Comparison of ENCODE assay signal across 35 cellular contexts in the genomic region with DNA sequence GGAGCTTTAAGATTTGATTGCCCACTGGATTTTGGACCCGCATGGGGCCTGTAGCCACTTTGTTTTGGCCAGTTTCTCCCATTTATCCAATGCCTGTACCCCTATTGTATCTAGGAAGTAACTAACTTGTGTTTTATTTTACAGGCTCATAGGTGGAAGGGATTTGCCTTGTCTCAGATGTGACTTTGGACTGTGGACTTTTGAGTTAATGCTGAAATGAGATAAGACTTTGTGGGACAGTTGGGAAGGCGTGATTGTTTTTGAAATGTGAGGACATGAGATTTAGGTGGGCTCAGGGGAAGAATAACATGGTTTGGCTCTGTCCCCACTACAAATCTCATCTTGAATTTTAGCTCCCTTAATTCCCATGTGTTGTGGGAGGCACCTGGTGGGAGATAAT.
"Had no signal": no experiment of that assay in that cellular context is flagged by ENCODE, and none has a peak within 500 bp of the region (broad histone marks: within the 10 kb centered on the region; RNA-seq: fewer than 3 reads in every experiment).

No MANE protein-coding gene starts in this region.

- H3K27ac Mint-ChIP-seq: activated B cell treated with CpG ODN at 0.5 μM for 24 hours; activated CD4-positive, alpha-beta memory T cell treated with anti-CD3 and anti-CD28 coated beads, Interleukin-2, amount 10 ng/mL, durations not matched to agents 7 days and 5 days; activated CD4-positive, alpha-beta T cell treated with anti-CD3 and anti-CD28 coated beads, Interleukin-2, amount 10 ng/mL, durations not matched to agents 24 days and 14 days; activated CD8-positive, alpha-beta memory T cell treated with anti-CD3 and anti-CD28 coated beads, Interleukin-2, amount 10 ng/mL, durations not matched to agents 7 days and 5 days; activated CD8-positive, alpha-beta T cell treated with anti-CD3 and anti-CD28 coated beads, Interleukin-2, amount 10 ng/mL, durations not matched to agents 7 days and 5 days; activated naive CD4-positive, alpha-beta T cell treated with anti-CD3 and anti-CD28 coated beads, Interleukin-2, amount 10 ng/mL, durations not matched to agents 7 days and 5 days; activated naive CD4-positive, alpha-beta T cell treated with anti-CD3 and anti-CD28 coated beads, Interleukin-2, amount 50 U/mL, for 24 hours; activated naive CD8-positive, alpha-beta T cell; activated naive CD8-positive, alpha-beta T cell treated with anti-CD3 and anti-CD28 coated beads, Interleukin-2, amount 10 ng/mL, durations not matched to agents 7 days and 5 days; activated naive CD8-positive, alpha-beta T cell treated with anti-CD3 and anti-CD28 coated beads, Interleukin-2, amount 50 U/mL, for 24 hours; activated T-cell treated with anti-CD3 and anti-CD28 coated beads, Interleukin-2, amount 50 U/mL, for 24 hours; activated T-helper 2 cell treated with anti-CD3 and anti-CD28 coated beads, Interferon-gamma antibody, Interleukin-2, Interleukin-4, amounts not matched to agents 10 μg/mL and 5 μg/mL and 100 μg/mL, durations not matched to agents 14 hours and 24 hours and 36 hours; brain; T-helper 1 cell treated with Interleukin-12 subunit alpha and Interleukin-12 subunit beta and Interleukin-4 antibody, amounts not matched to agents 30 μg/mL and 1 μg/mL, for 36 hours; T-helper 2 cell treated with Interferon-gamma antibody and Interleukin-4, amounts not matched to agents 5 μg/mL and 100 μg/mL, for 36 hours had no signal

- H3K4me3 Mint-ChIP-seq: activated B cell treated with CpG ODN at 0.5 μM for 24 hours; activated CD4-positive, alpha-beta memory T cell treated with anti-CD3 and anti-CD28 coated beads, Interleukin-2, amount 10 ng/mL, durations not matched to agents 7 days and 5 days; activated CD4-positive, alpha-beta T cell treated with anti-CD3 and anti-CD28 coated beads, Interleukin-2, amount 10 ng/mL, durations not matched to agents 24 days and 14 days; activated CD8-positive, alpha-beta memory T cell treated with anti-CD3 and anti-CD28 coated beads, Interleukin-2, amount 10 ng/mL, durations not matched to agents 7 days and 5 days; activated CD8-positive, alpha-beta T cell treated with anti-CD3 and anti-CD28 coated beads, Interleukin-2, amount 10 ng/mL, durations not matched to agents 7 days and 5 days; activated naive CD4-positive, alpha-beta T cell treated with anti-CD3 and anti-CD28 coated beads, Interleukin-2, amount 10 ng/mL, durations not matched to agents 7 days and 5 days; activated naive CD4-positive, alpha-beta T cell treated with anti-CD3 and anti-CD28 coated beads, Interleukin-2, amount 50 U/mL, for 24 hours; activated naive CD8-positive, alpha-beta T cell; activated naive CD8-positive, alpha-beta T cell treated with anti-CD3 and anti-CD28 coated beads, Interleukin-2, amount 10 ng/mL, durations not matched to agents 7 days and 5 days; activated naive CD8-positive, alpha-beta T cell treated with anti-CD3 and anti-CD28 coated beads, Interleukin-2, amount 50 U/mL, for 24 hours; activated T-cell treated with anti-CD3 and anti-CD28 coated beads, Interleukin-2, amount 50 U/mL, for 24 hours; brain; central memory CD8-positive, alpha-beta T cell; T-helper 1 cell treated with Interleukin-12 subunit alpha and Interleukin-12 subunit beta and Interleukin-4 antibody, amounts not matched to agents 30 μg/mL and 1 μg/mL, for 36 hours; T-helper 2 cell treated with Interferon-gamma antibody and Interleukin-4, amounts not matched to agents 5 μg/mL and 100 μg/mL, for 36 hours had no signal

- DNase-seq: activated B cell treated with CpG ODN at 0.5 μM for 24 hours; activated CD4-positive, alpha-beta memory T cell treated with anti-CD3 and anti-CD28 coated beads, Interleukin-2, amount 10 ng/mL, durations not matched to agents 7 days and 5 days; activated CD4-positive, alpha-beta T cell treated with anti-CD3 and anti-CD28 coated beads for 4 hours; activated CD4-positive, alpha-beta T cell treated with anti-CD3 and anti-CD28 coated beads, Interleukin-2, amount 10 ng/mL, durations not matched to agents 24 days and 14 days; activated CD4-positive, alpha-beta T cell treated with anti-CD3 and anti-CD28 coated beads, Interleukin-2, amount 50 U/mL, for 48 hours; activated CD4-positive, CD25-positive, alpha-beta regulatory T cell treated with anti-CD3 and anti-CD28 coated beads, Interleukin-2, amount 50 U/mL, for 72 hours; activated CD8-positive, alpha-beta memory T cell treated with anti-CD3 and anti-CD28 coated beads for 24 hours; activated CD8-positive, alpha-beta memory T cell treated with anti-CD3 and anti-CD28 coated beads, Interleukin-2, amount 10 ng/mL, durations not matched to agents 7 days and 5 days; activated CD8-positive, alpha-beta memory T cell treated with anti-CD3 and anti-CD28 coated beads, Interleukin-2, amount 50 U/mL, for 48 hours; activated CD8-positive, alpha-beta T cell treated with anti-CD3 and anti-CD28 coated beads, Interleukin-2, amount 10 ng/mL, durations not matched to agents 7 days and 5 days; activated effector memory CD4-positive, alpha-beta T cell treated with Interleukin-2 at 50 U/mL for 16 hours; activated gamma-delta T cell; activated naive CD4-positive, alpha-beta T cell treated with anti-CD3 and anti-CD28 coated beads, Interleukin-2, amount 10 ng/mL, durations not matched to agents 7 days and 5 days; activated naive CD4-positive, alpha-beta T cell treated with Interleukin-2 at 50 U/mL for 16 hours; activated naive CD8-positive, alpha-beta T cell treated with anti-CD3 and anti-CD28 coated beads, Interleukin-2, amount 10 ng/mL, durations not matched to agents 7 days and 5 days; activated naive CD8-positive, alpha-beta T cell treated with anti-CD3 and anti-CD28 coated beads, Interleukin-2, amount 50 U/mL, for 24 hours; activated T-cell treated with anti-CD3 and anti-CD28 coated beads, Interleukin-2, amount 50 U/mL, for 24 hours; activated T-cell treated with anti-CD3 and anti-CD28 coated beads, Interleukin-2, amount 50 U/mL, for 48 hours; amygdala; anterior cingulate cortex; caudate nucleus; cerebellar nuclear complex; T-helper 1 cell; T-helper 2 cell; T-helper 9 cell had no signal

- H3K36me3 Mint-ChIP-seq: activated naive CD4-positive, alpha-beta T cell treated with anti-CD3 and anti-CD28 coated beads, Interleukin-2, amount 10 ng/mL, durations not matched to agents 7 days and 5 days had no signal

- H3K4me1 Mint-ChIP-seq: activated B cell treated with CpG ODN at 0.5 μM for 24 hours; activated CD4-positive, alpha-beta T cell treated with anti-CD3 and anti-CD28 coated beads, Interleukin-2, amount 10 ng/mL, durations not matched to agents 24 days and 14 days; activated naive CD4-positive, alpha-beta T cell treated with anti-CD3 and anti-CD28 coated beads, Interleukin-2, amount 10 ng/mL, durations not matched to agents 7 days and 5 days; activated naive CD4-positive, alpha-beta T cell treated with anti-CD3 and anti-CD28 coated beads, Interleukin-2, amount 50 U/mL, for 24 hours; activated naive CD8-positive, alpha-beta T cell treated with anti-CD3 and anti-CD28 coated beads, Interleukin-2, amount 10 ng/mL, durations not matched to agents 7 days and 5 days; brain; central memory CD8-positive, alpha-beta T cell had no signal

- H3K27me3 Mint-ChIP-seq: activated B cell treated with CpG ODN at 0.5 μM for 24 hours; activated CD4-positive, alpha-beta memory T cell treated with anti-CD3 and anti-CD28 coated beads, Interleukin-2, amount 10 ng/mL, durations not matched to agents 7 days and 5 days; activated CD8-positive, alpha-beta memory T cell treated with anti-CD3 and anti-CD28 coated beads, Interleukin-2, amount 10 ng/mL, durations not matched to agents 7 days and 5 days; activated naive CD4-positive, alpha-beta T cell treated with anti-CD3 and anti-CD28 coated beads, Interleukin-2, amount 50 U/mL, for 24 hours; activated naive CD8-positive, alpha-beta T cell treated with anti-CD3 and anti-CD28 coated beads, Interleukin-2, amount 10 ng/mL, durations not matched to agents 7 days and 5 days; activated naive CD8-positive, alpha-beta T cell treated with anti-CD3 and anti-CD28 coated beads, Interleukin-2, amount 50 U/mL, for 24 hours; activated T-cell treated with anti-CD3 and anti-CD28 coated beads, Interleukin-2, amount 50 U/mL, for 24 hours; central memory CD8-positive, alpha-beta T cell had no signal

- H3K27me3 ChIP-seq: ascending aorta, cardiac muscle cell had no signal

- H3K36me3 ChIP-seq: ascending aorta, cardiac muscle cell had no signal

- H3K27ac ChIP-seq: ascending aorta, cardiac muscle cell, VCaP had no signal

- H3K4me1 ChIP-seq: ascending aorta had no signal

- H3K4me3 ChIP-seq: ascending aorta, cardiac muscle cell had no signal
